In genomic region chr3:113623324-113623723, GRCh38 we compare ENCODE assay signal across 1 cellular context.
TF ChIP-seq lines count a peak whose summit lies in the region.

No MANE protein-coding gene starts in this region.

TF ChIP-seq in IMR-90, 13 proteins besides CTCF, POLR2A, EP300 and RAD21:
- no peak for TF ChIP-seq ELK1 (IDR thresholded peaks at IDR 0.05; ENCODE audit: borderline replicate concordance, low read depth, low read length)
- TF ChIP-seq MAZ (IDR thresholded peaks at IDR 0.05; ENCODE audit: borderline replicate concordance, low read depth, low read length), result no peak
- TF ChIP-seq NFE2L2 (IDR thresholded peaks at IDR 0.05; ENCODE audit: low read depth, low read length), result no peak
- no peak for TF ChIP-seq FOS (IDR thresholded peaks at IDR 0.05; ENCODE audit: low read depth, low read length)
- TF ChIP-seq RFX5 (IDR thresholded peaks at IDR 0.05; ENCODE audit: low read depth, low read length), result no peak
- no peak for TF ChIP-seq SMC3 (IDR thresholded peaks at IDR 0.05; ENCODE audit: low read depth, low read length)
- no peak for TF ChIP-seq CHD1 (IDR thresholded peaks at IDR 0.05; ENCODE audit: low read depth, low read length)
- TF ChIP-seq RCOR1 (IDR thresholded peaks at IDR 0.05; ENCODE audit: insufficient replicate concordance, low read length), result no peak
- no peak for TF ChIP-seq CEBPB (IDR thresholded peaks at IDR 0.05; ENCODE audit: low read depth, low read length)
- TF ChIP-seq MXI1 (IDR thresholded peaks at IDR 0.05; ENCODE audit: borderline replicate concordance, low read depth, low read length), result no peak
- no peak for TF ChIP-seq MAFK (IDR thresholded peaks at IDR 0.05; ENCODE audit: low read depth, low read length)
- no peak for TF ChIP-seq USF2 (IDR thresholded peaks at IDR 0.05; ENCODE audit: low read depth, low read length)
- no peak for TF ChIP-seq BHLHE40 (IDR thresholded peaks at IDR 0.05; ENCODE audit: low read depth, low read length)
